ENCODE assay signal across 15 cellular contexts in the genomic region with DNA sequence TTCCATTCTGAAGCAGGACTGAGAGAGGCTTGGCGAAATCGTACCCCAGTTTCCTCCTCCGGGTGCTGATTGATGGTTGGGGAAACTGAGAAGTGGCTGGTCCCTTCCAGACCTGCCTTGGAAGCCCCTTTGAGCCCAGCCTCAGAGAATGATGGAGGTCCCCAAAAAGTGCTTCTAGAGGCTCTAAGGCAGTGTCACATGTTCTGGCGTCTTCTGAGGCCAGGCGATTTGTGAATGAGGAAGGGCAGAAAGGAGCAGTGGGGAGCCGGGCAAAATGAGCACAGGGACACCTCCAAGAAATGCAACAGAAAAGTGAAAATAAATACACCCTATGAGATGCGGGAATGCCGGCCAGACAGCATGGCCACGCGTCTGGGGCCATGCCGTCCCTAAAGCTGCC. TPM values are rescaled to one million over a fixed set of nuclear protein-coding genes. Genes with fewer than 3 reads are reported as not detected.
DNase-seq lines count a peak whose midpoint lies in the region; ATAC-seq and TF ChIP-seq lines count a peak whose summit lies in the region.
"Had no signal": no experiment of that assay in that cellular context is flagged by ENCODE, and none has a peak within 500 bp of the region (broad histone marks: within the 10 kb centered on the region; RNA-seq: fewer than 3 reads in every experiment).

No MANE protein-coding gene starts in this region.

- CTCF ChIA-PET in CD4-positive, alpha-beta T cell (lab: Charles Lee), result no interaction called here

- DNase-seq in activated CD4-positive, alpha-beta T cell treated with anti-CD3 and anti-CD28 coated beads, Interleukin-2, amount 10 ng/mL, durations not matched to agents 24 days and 14 days, result no peak
- no peak for DNase-seq in activated CD4-positive, alpha-beta T cell treated with anti-CD3 and anti-CD28 coated beads, Interleukin-2, amount 50 U/mL, for 4 hours
- DNase-seq in astrocyte of the cerebellum (ENCODE audit: low read depth) (no peak), progenitor cell of endocrine pancreas (ENCODE audit: low spot score, unreplicated experiment) (no peak), NCI-H2196 (lab: John Stamatoyannopoulos, UW; ENCODE audit: unreplicated experiment) (no peak), esophagus muscularis mucosa (ENCODE audit: extremely low spot score) (no peak)
- no peak for DNase-seq in CD4-positive, alpha-beta T cell
- DNase-seq: DMS79 treated with DMSO at 0.1 percent for 48 hours; GM23248; left cardiac atrium; naive thymus-derived CD8-positive, alpha-beta T cell; tibial artery had no signal

- H3K4me2 ChIP-seq in Loucy (ENCODE audit: low read depth, low read length, poor library complexity, severe bottlenecking), result peak overlapping the region; percentile 96

- H4K20me1 ChIP-seq in Loucy (ENCODE audit: insufficient read depth, low read length, poor library complexity, severe bottlenecking), result no peaks in the 10 kb centered on the region

- no peaks in the 10 kb centered on the region for H3K79me2 ChIP-seq in Loucy (ENCODE audit: insufficient read depth, low read length)

- TF ChIP-seq CTCF in Loucy (conservative IDR thresholded peaks at IDR 0.05; ENCODE audit: low read length) (no peak), astrocyte of the cerebellum (IDR thresholded peaks at IDR 0.05; ENCODE audit: low read depth, low read length, missing control alignments) (no peak), progenitor cell of endocrine pancreas (IDR thresholded peaks at IDR 0.05; ENCODE audit: unreplicated experiment) (no peak), esophagus muscularis mucosa (IDR thresholded peaks at IDR 0.05) (no peak)
- TF ChIP-seq CTCF in CD4-positive, alpha-beta T cell (IDR thresholded peaks at IDR 0.05), result no peak

- TF ChIP-seq EP300 in esophagus muscularis mucosa (IDR thresholded peaks at IDR 0.05), result no peak

- no peak for TF ChIP-seq POLR2A in esophagus muscularis mucosa (IDR thresholded peaks at IDR 0.05; ENCODE audit: low read depth)

- in situ Hi-C loops in astrocyte of the cerebellum (cut with HindIII; ENCODE audit: low sequenced_read_pairs), result no loop called here

- no peaks in the 10 kb centered on the region for H3K9me2 ChIP-seq in Loucy (replicated peaks; ENCODE audit: low read depth, low read length)

- H3K36me3 ChIP-seq in Loucy (ENCODE audit: insufficient read depth, low read length) (no peaks in the 10 kb centered on the region), esophagus muscularis mucosa (no peaks in the 10 kb centered on the region)
- H3K36me3 ChIP-seq: breast epithelium, tibial artery had no signal

- intact Hi-C loops in activated CD4-positive, alpha-beta T cell treated with anti-CD3 and anti-CD28 coated beads, Interleukin-2, amount 10 ng/mL, durations not matched to agents 24 days and 14 days (cut with micrococcal nuclease), result loop anchor here (5.0 kb wide), 1 partner anchor 50 kb away; no protein-coding TSS in a partner anchor
- intact Hi-C loops in CD4-positive, alpha-beta T cell (cut with DNase I, micrococcal nuclease), result no loop called here
- intact Hi-C loops in esophagus muscularis mucosa (cut with DNase I), result no loop called here

- ATAC-seq in CD4-positive, alpha-beta T cell (ENCODE audit: poor library complexity), result no peak
- ATAC-seq: left cardiac atrium; naive thymus-derived CD8-positive, alpha-beta T cell had no signal

- H3K4me1 Mint-ChIP-seq in activated CD4-positive, alpha-beta T cell treated with anti-CD3 and anti-CD28 coated beads, Interleukin-2, amount 10 ng/mL, durations not matched to agents 24 days and 14 days, result peaks cover 68% of the 10 kb centered on the region
- H3K4me1 Mint-ChIP-seq in progenitor cell of endocrine pancreas (ENCODE audit: low read depth), result peaks cover 21% of the 10 kb centered on the region
- H3K4me1 Mint-ChIP-seq in CD4-positive, alpha-beta T cell (ENCODE audit: low read depth), result peaks cover 42% of the 10 kb centered on the region

- no peak overlapping the region for H3K27ac ChIP-seq in CD4-positive, alpha-beta T cell (ENCODE audit: low read depth, low read length)
- peak overlapping the region in 1 of 4 donors; percentile 18 for H3K27ac ChIP-seq in esophagus muscularis mucosa (replicated peaks in 1 of 4)
- H3K27ac ChIP-seq: breast epithelium, GM23248, tibial artery had no signal

- H3K4me3 Mint-ChIP-seq in activated CD4-positive, alpha-beta T cell treated with anti-CD3 and anti-CD28 coated beads, Interleukin-2, amount 10 ng/mL, durations not matched to agents 24 days and 14 days, result peak overlapping the region; percentile 97
- H3K4me3 Mint-ChIP-seq in progenitor cell of endocrine pancreas (ENCODE audit: low read depth), result peak overlapping the region; percentile 69
- no peak overlapping the region for H3K4me3 Mint-ChIP-seq in CD4-positive, alpha-beta T cell

- H2AFZ ChIP-seq in Loucy (ENCODE audit: low read length), result no peak overlapping the region

- no peaks in the 10 kb centered on the region for H3K27me3 Mint-ChIP-seq in activated CD4-positive, alpha-beta T cell treated with anti-CD3 and anti-CD28 coated beads, Interleukin-2, amount 10 ng/mL, durations not matched to agents 24 days and 14 days
- H3K27me3 Mint-ChIP-seq in progenitor cell of endocrine pancreas, result peaks cover 23% of the 10 kb centered on the region
- H3K27me3 Mint-ChIP-seq in CD4-positive, alpha-beta T cell, result peaks cover 22% of the 10 kb centered on the region

- no peaks in the 10 kb centered on the region for H3F3A ChIP-seq in Loucy (ENCODE audit: low read depth)

- H3K9me3 Mint-ChIP-seq in activated CD4-positive, alpha-beta T cell treated with anti-CD3 and anti-CD28 coated beads, Interleukin-2, amount 10 ng/mL, durations not matched to agents 24 days and 14 days, result no peaks in the 10 kb centered on the region
- H3K9me3 Mint-ChIP-seq in progenitor cell of endocrine pancreas (ENCODE audit: low read depth), result no peaks in the 10 kb centered on the region
- no peaks in the 10 kb centered on the region for H3K9me3 Mint-ChIP-seq in CD4-positive, alpha-beta T cell
- H3K9me3 Mint-ChIP-seq: naive thymus-derived CD8-positive, alpha-beta T cell had no signal

- H3K9ac ChIP-seq in Loucy (ENCODE audit: low read depth, low read length, poor library complexity, severe bottlenecking), result no peak overlapping the region

- WGBS in esophagus muscularis mucosa, result 83% methylated on average over 11 of the region's 11 CpGs

- POLR2A ChIA-PET in CD4-positive, alpha-beta T cell (lab: Charles Lee), result no interaction called here

- H3K27ac Mint-ChIP-seq in activated CD4-positive, alpha-beta T cell treated with anti-CD3 and anti-CD28 coated beads, Interleukin-2, amount 10 ng/mL, durations not matched to agents 24 days and 14 days, result peak overlapping the region; percentile 93
- H3K27ac Mint-ChIP-seq in progenitor cell of endocrine pancreas, result no peak overlapping the region
- no peak overlapping the region for H3K27ac Mint-ChIP-seq in CD4-positive, alpha-beta T cell

- H3K9me3 ChIP-seq in Loucy (ENCODE audit: insufficient read depth, low read depth, low read length) (no peaks in the 10 kb centered on the region), esophagus muscularis mucosa (no peaks in the 10 kb centered on the region)
- no peaks in the 10 kb centered on the region for H3K9me3 ChIP-seq in CD4-positive, alpha-beta T cell (ENCODE audit: control insufficient read depth, low read length)
- H3K9me3 ChIP-seq: breast epithelium, tibial artery had no signal

- H3K4me1 ChIP-seq in Loucy (ENCODE audit: insufficient read depth, low read length, poor library complexity, severe bottlenecking) (peaks cover 22% of the 10 kb centered on the region), esophagus muscularis mucosa (peaks cover 18 to 46% (median 39%) of the 10 kb centered on the region in 4 donors)

- H3K27me3 ChIP-seq in Loucy (ENCODE audit: insufficient read depth, low read length, poor library complexity, severe bottlenecking) (no peaks in the 10 kb centered on the region), esophagus muscularis mucosa (peaks cover 0 to 76% (median 10%) of the 10 kb centered on the region in 4 donors)
- no peaks in the 10 kb centered on the region for H3K27me3 ChIP-seq in CD4-positive, alpha-beta T cell (ENCODE audit: control insufficient read depth, insufficient read depth, low read length)
- H3K27me3 ChIP-seq: breast epithelium had no signal

- no peak overlapping the region for H3K4me3 ChIP-seq in Loucy (ENCODE audit: low read length, poor library complexity, severe bottlenecking)
- peak overlapping the region; percentile 73 for H3K4me3 ChIP-seq in astrocyte of the cerebellum (ENCODE audit: low read depth, low read length)
- H3K4me3 ChIP-seq in esophagus muscularis mucosa, result no peak overlapping the region
- H3K4me3 ChIP-seq: tibial artery had no signal

- H3K36me3 Mint-ChIP-seq in activated CD4-positive, alpha-beta T cell treated with anti-CD3 and anti-CD28 coated beads, Interleukin-2, amount 10 ng/mL, durations not matched to agents 24 days and 14 days (ENCODE audit: low read depth), result peaks cover 39% of the 10 kb centered on the region
- no peaks in the 10 kb centered on the region for H3K36me3 Mint-ChIP-seq in progenitor cell of endocrine pancreas (ENCODE audit: insufficient read depth)
- no peaks in the 10 kb centered on the region for H3K36me3 Mint-ChIP-seq in CD4-positive, alpha-beta T cell (ENCODE audit: low read depth)
- H3K36me3 Mint-ChIP-seq: naive thymus-derived CD8-positive, alpha-beta T cell had no signal

RNA-seq across cellular contexts. Expression of a gene that starts 1.0 kb away (rescaled TPM):
- 509 and 511 TPM in 2 replicates for total RNA-seq in activated CD4-positive, alpha-beta T cell treated with anti-CD3 and anti-CD28 coated beads, Interleukin-2, amount 10 ng/mL, durations not matched to agents 24 days and 14 days
- total RNA-seq in progenitor cell of endocrine pancreas (2.3 and 3.6 TPM in 2 replicates), esophagus muscularis mucosa (1 to 10 TPM in 2 of 4 donors, under 1 TPM in 2; 0.19 to 4.8 (median 1.6) TPM)
- under 1 TPM; 0.17 to 0.30 TPM for total RNA-seq in CD4-positive, alpha-beta T cell
- total RNA-seq: naive thymus-derived CD8-positive, alpha-beta T cell had no signal

RNA-seq across cellular contexts. Expression of a gene that starts 19.1 kb away (rescaled TPM):
- 61.0 and 62.8 TPM in 2 replicates for total RNA-seq in activated CD4-positive, alpha-beta T cell treated with anti-CD3 and anti-CD28 coated beads, Interleukin-2, amount 10 ng/mL, durations not matched to agents 24 days and 14 days
- total RNA-seq in progenitor cell of endocrine pancreas (not detected in 2 replicates), esophagus muscularis mucosa (1 to 10 TPM in 1 of 4 donors, under 1 TPM in 1, not detected in 2; 0.57 to 8.3 TPM)
- 10 to 100 TPM; 13.9 to 16.7 TPM for total RNA-seq in CD4-positive, alpha-beta T cell
- total RNA-seq: glomerular endothelial cell, GM23248 had no signal

RNA-seq across cellular contexts. Expression of a gene that starts 41.7 kb away (rescaled TPM):
- 4.7 and 7.3 TPM in 2 replicates for total RNA-seq in activated CD4-positive, alpha-beta T cell treated with anti-CD3 and anti-CD28 coated beads, Interleukin-2, amount 10 ng/mL, durations not matched to agents 24 days and 14 days
- 7.2 and 9.3 TPM in 2 replicates for total RNA-seq in progenitor cell of endocrine pancreas
- total RNA-seq in CD4-positive, alpha-beta T cell, result 1 to 10 TPM; 7.9 to 8.8 TPM
- 10 to 100 TPM; 16.5 to 19.4 (median 17.8) TPM for total RNA-seq in esophagus muscularis mucosa

Comparison
In these comparisons a context has a peak if more than half of its experiments do, and no peak if none do; other contexts are left out.
1. RNA of a gene that starts 1.0 kb away (total RNA-seq): 509 to 511 TPM in activated CD4-positive, alpha-beta T cell treated with anti-CD3 and anti-CD28 coated beads, Interleukin-2, amount 10 ng/mL, durations not matched to agents 24 days and 14 days; 0.19 to 4.8 TPM in esophagus muscularis mucosa, 2.3 to 3.6 TPM in progenitor cell of endocrine pancreas and 0.17 to 0.30 TPM in CD4-positive, alpha-beta T cell; every median in the first group is over 10 times any median in the second.